ENCODE assay signal across 16 cellular contexts in genomic region chr2:127568128-127568527, GRCh38. TPM values are rescaled to one million over a fixed set of nuclear protein-coding genes. Genes with fewer than 3 reads are reported as not detected.
"Had no signal": no experiment of that assay in that cellular context is flagged by ENCODE, and none has a peak within 500 bp of the region (broad histone marks: within the 10 kb centered on the region; RNA-seq: fewer than 3 reads in every experiment).

No MANE protein-coding gene starts in this region.

- H3K27me3 ChIP-seq: colonic mucosa, testis had no signal

- H3K4me3 ChIP-seq: colonic mucosa, testis had no signal

- H3K9me3 ChIP-seq: colonic mucosa, testis had no signal

- H3K36me3 ChIP-seq: colonic mucosa had no signal

- H3K4me1 Mint-ChIP-seq: mesothelial cell of epicardium had no signal

- H3K9me3 Mint-ChIP-seq: activated B cell treated with CpG ODN at 0.5 μM for 24 hours; activated CD4-positive, alpha-beta T cell treated with anti-CD3 and anti-CD28 coated beads, Interleukin-2, amount 10 ng/mL, durations not matched to agents 24 days and 14 days; activated T-cell treated with anti-CD3 and anti-CD28 coated beads, Interleukin-2, amount 50 U/mL, for 4 hours; stimulated activated naive CD8-positive, alpha-beta T cell treated with anti-CD3 and anti-CD28 coated beads, Interleukin-15, amount 100 ng/mL, for 72 hours had no signal

- ATAC-seq: activated T-cell treated with anti-CD3 and anti-CD28 coated beads, Interleukin-2, amount 50 U/mL, for 4 hours; stimulated activated naive CD8-positive, alpha-beta T cell treated with anti-CD3 and anti-CD28 coated beads, Interleukin-15, amount 100 ng/mL, for 72 hours; T-helper 17 cell had no signal

- H3K27ac Mint-ChIP-seq: activated B cell treated with CpG ODN at 0.5 μM for 24 hours; activated CD4-positive, alpha-beta T cell treated with anti-CD3 and anti-CD28 coated beads, Interleukin-2, amount 10 ng/mL, durations not matched to agents 24 days and 14 days; activated naive CD8-positive, alpha-beta T cell treated with anti-CD3 and anti-CD28 coated beads, Interleukin-2, amount 10 ng/mL, durations not matched to agents 7 days and 5 days; mesothelial cell of epicardium; stimulated activated naive CD8-positive, alpha-beta T cell treated with anti-CD3 and anti-CD28 coated beads, Interleukin-15, amount 100 ng/mL, for 72 hours; T-helper 17 cell had no signal

- H3K36me3 Mint-ChIP-seq: mesothelial cell of epicardium had no signal

- H3K27me3 Mint-ChIP-seq: activated B cell treated with CpG ODN at 0.5 μM for 24 hours; activated naive CD8-positive, alpha-beta T cell treated with anti-CD3 and anti-CD28 coated beads, Interleukin-2, amount 10 ng/mL, durations not matched to agents 7 days and 5 days had no signal

- H3K4me3 Mint-ChIP-seq: activated B cell treated with CpG ODN at 0.5 μM for 24 hours; activated CD4-positive, alpha-beta T cell treated with anti-CD3 and anti-CD28 coated beads, Interleukin-2, amount 10 ng/mL, durations not matched to agents 24 days and 14 days; activated naive CD8-positive, alpha-beta T cell treated with anti-CD3 and anti-CD28 coated beads, Interleukin-2, amount 10 ng/mL, durations not matched to agents 7 days and 5 days; activated T-cell treated with anti-CD3 and anti-CD28 coated beads, Interleukin-2, amount 50 U/mL, for 4 hours; mesothelial cell of epicardium; stimulated activated naive CD8-positive, alpha-beta T cell treated with anti-CD3 and anti-CD28 coated beads, Interleukin-15, amount 100 ng/mL, for 72 hours; T-helper 17 cell had no signal

- H3K27ac ChIP-seq: colonic mucosa, epithelial cell of prostate, testis had no signal

- DNase-seq: activated B cell treated with CpG ODN at 0.5 μM for 24 hours; activated CD4-positive, alpha-beta T cell treated with anti-CD3 and anti-CD28 coated beads, Interleukin-2, amount 10 ng/mL, durations not matched to agents 24 days and 14 days; activated gamma-delta T cell treated with Interleukin-2 at 50 U/mL for 16 hours; activated naive CD8-positive, alpha-beta T cell treated with anti-CD3 and anti-CD28 coated beads, Interleukin-2, amount 10 ng/mL, durations not matched to agents 7 days and 5 days; activated T-cell treated with anti-CD3 and anti-CD28 coated beads, Interleukin-2, amount 50 U/mL, for 4 hours; colonic mucosa; effector CD8-positive, alpha-beta T cell; SHP77 treated with DMSO at 0.1 percent for 48 hours; stimulated activated CD4-positive, alpha-beta T cell treated with anti-CD3 and anti-CD28 coated beads, Interleukin-4, amount 100 ng/mL, for 1 hour; stimulated activated naive CD8-positive, alpha-beta T cell treated with anti-CD3 and anti-CD28 coated beads, Interleukin-15, amount 100 ng/mL, for 72 hours; T-helper 17 cell had no signal

- H3K4me1 ChIP-seq: colonic mucosa had no signal

RNA-seq across cellular contexts. Expression of gene MYO7B, which starts 32.6 kb away (rescaled TPM):
- total RNA-seq: myocyte had no signal
- polyA plus RNA-seq: keratinocyte had no signal
